ENCODE assay signal across 21 cellular contexts in the genomic region with DNA sequence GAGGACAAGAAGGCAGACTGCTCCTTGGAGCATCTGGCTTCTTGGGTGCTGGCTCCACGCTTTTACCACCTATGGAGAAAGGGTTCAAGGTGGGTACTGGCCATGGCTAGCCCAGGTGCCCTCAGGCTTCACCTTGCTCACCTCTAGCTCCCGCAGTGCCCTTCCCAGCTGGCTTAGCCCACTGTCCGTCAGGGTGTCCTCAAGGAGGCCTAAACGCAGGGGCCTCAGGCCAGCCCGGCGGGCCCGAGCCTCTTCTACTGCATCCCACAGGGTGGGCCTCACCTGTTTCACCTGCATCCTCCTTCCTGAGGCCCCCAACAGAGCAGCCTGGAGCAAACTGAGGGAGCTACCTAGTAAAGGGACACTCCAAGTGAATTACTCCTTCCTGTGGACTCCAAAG. TPM values are rescaled to one million over a fixed set of nuclear protein-coding genes. Genes with fewer than 3 reads are reported as not detected.
DNase-seq lines count a peak whose midpoint lies in the region; ATAC-seq and TF ChIP-seq lines count a peak whose summit lies in the region.
"Had no signal": no experiment of that assay in that cellular context is flagged by ENCODE, and none has a peak within 500 bp of the region (broad histone marks: within the 10 kb centered on the region; RNA-seq: fewer than 3 reads in every experiment).

No MANE protein-coding gene starts in this region.

- ATAC-seq in right cardiac atrium: no peak
- ATAC-seq in left cardiac atrium: no peak
- no peak for ATAC-seq in lower lobe of right lung
- ATAC-seq in psoas muscle: no peak
- no peak for ATAC-seq in upper lobe of right lung
- ATAC-seq in GM19023 (IDR thresholded peaks at IDR 0.05; ENCODE audit: unreplicated experiment): no peak
- ATAC-seq: GM12878, Right ventricle myocardium inferior had no signal

- intact Hi-C loops in right cardiac atrium (cut with DNase I): no loop called here
- intact Hi-C loops in left cardiac atrium (cut with DNase I): no loop called here
- intact Hi-C loops in lower lobe of right lung (cut with DNase I): no loop called here
- intact Hi-C loops in psoas muscle (cut with DNase I): loop anchor here in 1 of 2 donors (10.0 kb wide), 1 partner anchor 161 kb away; no protein-coding TSS in a partner anchor
- intact Hi-C loops in upper lobe of right lung (cut with DNase I): no loop called here

- DNase-seq in right cardiac atrium (peak in 1 of 3 donors; percentile 53), left cardiac atrium (no peak), lower lobe of right lung (no peak), psoas muscle (no peak), upper lobe of right lung (peak; percentile 51), kidney glomerular epithelial cell (lab: John Stamatoyannopoulos, UW) (no peak), dermis blood vessel endothelial cell (no peak)
- DNase-seq: BE2C; CD4-positive, CD25-positive, alpha-beta regulatory T cell; DMS153; GF-D8; NCI-H1105 treated with DMSO at 0.1 percent for 48 hours; NCI-H1694 treated with DMSO at 0.1 percent for 48 hours had no signal

- H3K9me3 ChIP-seq in right cardiac atrium (ENCODE audit: control insufficient read depth, low read length): no peaks in the 10 kb centered on the region
- H3K9me3 ChIP-seq in lower lobe of right lung: no peaks in the 10 kb centered on the region
- no peaks in the 10 kb centered on the region for H3K9me3 ChIP-seq in psoas muscle
- H3K9me3 ChIP-seq in upper lobe of right lung: no peaks in the 10 kb centered on the region
- H3K9me3 ChIP-seq: BE2C, Peyer's patch had no signal

- H3K27ac ChIP-seq in right cardiac atrium (ENCODE audit: low read length): peak overlapping the region; percentile 28
- peak overlapping the region; percentile 3 for H3K27ac ChIP-seq in lower lobe of right lung
- peak overlapping the region; percentile 56 for H3K27ac ChIP-seq in psoas muscle
- no peak overlapping the region for H3K27ac ChIP-seq in upper lobe of right lung

- TF ChIP-seq CTCF in lower lobe of right lung (IDR thresholded peaks at IDR 0.05) (no peak), psoas muscle (IDR thresholded peaks at IDR 0.05) (no peak), upper lobe of right lung (IDR thresholded peaks at IDR 0.05) (no peak)

- no peak overlapping the region for H3K4me3 ChIP-seq in right cardiac atrium (ENCODE audit: low read length)
- no peak overlapping the region for H3K4me3 ChIP-seq in lower lobe of right lung
- H3K4me3 ChIP-seq in psoas muscle: no peak overlapping the region
- no peak overlapping the region for H3K4me3 ChIP-seq in upper lobe of right lung
- H3K4me3 ChIP-seq: GM12878, K562, Peyer's patch had no signal

- H3K27me3 ChIP-seq in right cardiac atrium (ENCODE audit: control insufficient read depth, insufficient read depth): no peaks in the 10 kb centered on the region
- H3K27me3 ChIP-seq in lower lobe of right lung (ENCODE audit: low read depth): no peaks in the 10 kb centered on the region
- no peaks in the 10 kb centered on the region for H3K27me3 ChIP-seq in psoas muscle (ENCODE audit: insufficient read depth in 3 of 3, low read length in 2 of 3)
- H3K27me3 ChIP-seq in upper lobe of right lung: no peaks in the 10 kb centered on the region
- H3K27me3 ChIP-seq: BE2C, Peyer's patch had no signal

- peaks cover 11% of the 10 kb centered on the region for H3K4me1 ChIP-seq in right cardiac atrium (ENCODE audit: control insufficient read depth, insufficient read depth, low read length)
- H3K4me1 ChIP-seq in lower lobe of right lung: peaks cover 55% of the 10 kb centered on the region
- H3K4me1 ChIP-seq in psoas muscle: peaks cover 37% of the 10 kb centered on the region
- peaks cover 45% of the 10 kb centered on the region for H3K4me1 ChIP-seq in upper lobe of right lung
- H3K4me1 ChIP-seq: BE2C had no signal

- 84% methylated on average over 7 of the region's 7 CpGs for WGBS in right cardiac atrium
- WGBS in psoas muscle, 3 donors: 91 to 95% (median 94%) methylated on average over 7 of the region's 7 CpGs

- peaks cover 7% of the 10 kb centered on the region for H3K36me3 ChIP-seq in lower lobe of right lung
- no peaks in the 10 kb centered on the region for H3K36me3 ChIP-seq in psoas muscle (ENCODE audit: insufficient read depth in 1 of 2, low read depth in 1 of 2)
- H3K36me3 ChIP-seq in upper lobe of right lung: no peaks in the 10 kb centered on the region
- H3K36me3 ChIP-seq: BE2C, Peyer's patch had no signal

RNA-seq across cellular contexts. Expression of a gene that starts 9.1 kb away (rescaled TPM):
- total RNA-seq in right cardiac atrium: 10 to 100 TPM; 58.2 to 77.3 (median 71.0) TPM
- 44.6 TPM for polyA plus RNA-seq in right cardiac atrium
- total RNA-seq in left cardiac atrium: 10 to 100 TPM; 70.3 to 79.3 TPM
- 71.8 TPM for total RNA-seq in lower lobe of right lung
- total RNA-seq in psoas muscle: 100 to 1,000 TPM in 3 of 4 donors, 10 to 100 TPM in 1; 95.7 to 129 (median 117) TPM
- polyA plus RNA-seq in psoas muscle: 100 to 1,000 TPM in 1 of 3 donors, 10 to 100 TPM in 2; 49.9 to 149 (median 99.6) TPM
- 89.4 TPM for total RNA-seq in upper lobe of right lung
- 30.1 and 61.0 TPM in 2 replicates for total RNA-seq in dermis blood vessel endothelial cell

RNA-seq across cellular contexts. Expression of a gene that starts 9.3 kb away (rescaled TPM):
- total RNA-seq in right cardiac atrium (10 to 100 TPM; 13.2 to 19.2 (median 16.0) TPM), left cardiac atrium (10 to 100 TPM; 11.4 to 14.3 TPM), lower lobe of right lung (25.1 TPM), psoas muscle (10 to 100 TPM in 3 of 4 donors, 1 to 10 TPM in 1; 9.5 to 25.4 (median 16.4) TPM), upper lobe of right lung (25.8 TPM), dermis blood vessel endothelial cell (8.2 and 16.2 TPM in 2 replicates)
- polyA plus RNA-seq in right cardiac atrium (16.7 TPM), psoas muscle (1 to 10 TPM; 4.3 to 7.6 (median 6.6) TPM)

RNA-seq across cellular contexts. Expression of a gene that starts 16.4 kb away (rescaled TPM):
- 10 to 100 TPM; 25.9 to 32.7 (median 28.2) TPM for total RNA-seq in right cardiac atrium
- 31.1 TPM for polyA plus RNA-seq in right cardiac atrium
- total RNA-seq in left cardiac atrium: 10 to 100 TPM; 24.9 to 37.4 TPM
- 21.4 TPM for total RNA-seq in lower lobe of right lung
- 10 to 100 TPM; 33.4 to 58.5 (median 37.6) TPM for total RNA-seq in psoas muscle
- polyA plus RNA-seq in psoas muscle: 10 to 100 TPM; 36.9 to 78.0 (median 58.6) TPM
- total RNA-seq in upper lobe of right lung: 19.4 TPM
- total RNA-seq in dermis blood vessel endothelial cell: 19.1 and 25.7 TPM in 2 replicates

RNA-seq across cellular contexts. Expression of a gene that starts 26.2 kb away (rescaled TPM):
- total RNA-seq in right cardiac atrium (10 to 100 TPM; 11.2 to 24.0 (median 13.2) TPM), left cardiac atrium (10 to 100 TPM in 1 of 2 donors, 1 to 10 TPM in 1; 8.8 to 11.5 TPM), lower lobe of right lung (19.3 TPM), psoas muscle (100 to 1,000 TPM in 1 of 4 donors, 10 to 100 TPM in 3; 31.7 to 116 (median 40.5) TPM), upper lobe of right lung (21.4 TPM), dermis blood vessel endothelial cell (0.37 and 0.51 TPM in 2 replicates)
- polyA plus RNA-seq in right cardiac atrium (24.6 TPM), psoas muscle (10 to 100 TPM; 43.8 to 81.8 (median 64.2) TPM)
- total RNA-seq: A172, Daoy had no signal

RNA-seq across cellular contexts. Expression of a gene that starts 59.3 kb away (rescaled TPM):
- total RNA-seq in right cardiac atrium (10 to 100 TPM; 52.8 to 99.0 (median 68.0) TPM), left cardiac atrium (100 to 1,000 TPM in 1 of 2 donors, 10 to 100 TPM in 1; 73.9 to 107 TPM), lower lobe of right lung (165 TPM), psoas muscle (10 to 100 TPM; 13.9 to 43.9 (median 18.0) TPM), upper lobe of right lung (127 TPM), dermis blood vessel endothelial cell (1.7 and 3.2 TPM in 2 replicates)
- polyA plus RNA-seq in right cardiac atrium (25.1 TPM), psoas muscle (1 to 10 TPM; 4.9 to 9.0 (median 7.3) TPM)
- total RNA-seq: A172; CD4-positive, CD25-positive, alpha-beta regulatory T cell; H1 had no signal
